20 cellular contexts compared by ENCODE assay signal in genomic region chr6:21262504-21262903, GRCh38.
A peak's percentile ranks its signal among the peaks of the same experiment; 100 is the strongest.
DNase-seq lines count a peak whose midpoint lies in the region; ATAC-seq and TF ChIP-seq lines count a peak whose summit lies in the region.
"Had no signal": no experiment of that assay in that cellular context is flagged by ENCODE, and none has a peak within 500 bp of the region (broad histone marks: within the 10 kb centered on the region; RNA-seq: fewer than 3 reads in every experiment).

No MANE protein-coding gene starts in this region.

- CTCF ChIA-PET in SK-N-SH (lab: Yijun Ruan, JAX), result interaction anchor here (1.2 to 1.8 kb wide), 2 partner anchors 8 to 79 kb away, joined by 3 to 4 read pairs; no protein-coding TSS in a partner anchor

- no peaks in the 10 kb centered on the region for H3K79me2 ChIP-seq in SK-N-SH (ENCODE audit: insufficient read depth)

- H3K4me3 ChIP-seq in SK-N-SH (ENCODE audit: low read depth in 2 of 2, low read length in 1 of 2), result no peak overlapping the region
- no peak overlapping the region for H3K4me3 ChIP-seq in esophagus muscularis mucosa
- no peak overlapping the region for H3K4me3 ChIP-seq in upper lobe of left lung
- H3K4me3 ChIP-seq: A549; BLaER1 treated with 17β-estradiol and CSF1 and Interleukin-3, amounts not matched to agents 10 nM and 100 nM had no signal

- no peaks in the 10 kb centered on the region for H4K20me1 ChIP-seq in SK-N-SH (ENCODE audit: insufficient read depth)
- H4K20me1 ChIP-seq: BLaER1 treated with 17β-estradiol and CSF1 and Interleukin-3, amounts not matched to agents 10 nM and 100 nM had no signal

- ATAC-seq in SK-N-SH treated with all-trans-retinoic acid at 6 μM for 48 hours, result no peak
- ATAC-seq in activated T-cell treated with anti-CD3 and anti-CD28 coated beads, Interleukin-2, amount 50 U/mL, for 72 hours (replicated peaks in 1 of 2), result no peak
- ATAC-seq in activated T-cell treated with anti-CD3 and anti-CD28 coated beads, Interleukin-2, amount 50 U/mL, for 4 hours, result no peak
- no peak for ATAC-seq in upper lobe of left lung (ENCODE audit: low FRiP score in 2 of 2)
- no peak for ATAC-seq in activated CD4-positive, CD25-positive, alpha-beta regulatory T cell treated with anti-CD3 and anti-CD28 coated beads, Interleukin-2, amount 50 U/mL, for 24 hours
- ATAC-seq: A549; CD8-positive, alpha-beta T cell had no signal

- H3K27ac ChIP-seq in SK-N-SH (ENCODE audit: low read depth in 2 of 2, low read length in 1 of 2), result no peak overlapping the region
- no peak overlapping the region for H3K27ac ChIP-seq in esophagus muscularis mucosa (replicated peaks in 1 of 4)
- no peak overlapping the region for H3K27ac ChIP-seq in upper lobe of left lung
- H3K27ac ChIP-seq: 22Rv1; A549; BLaER1 treated with 17β-estradiol and CSF1 and Interleukin-3, amounts not matched to agents 10 nM and 100 nM; C4-2B had no signal

- H3K36me3 Mint-ChIP-seq in activated T-cell treated with anti-CD3 and anti-CD28 coated beads, Interleukin-2, amount 50 U/mL, for 72 hours (ENCODE audit: insufficient read depth in 2 of 2), result peaks cover 0 to 3% of the 10 kb centered on the region in 2 donors
- no peaks in the 10 kb centered on the region for H3K36me3 Mint-ChIP-seq in activated T-cell treated with anti-CD3 and anti-CD28 coated beads, Interleukin-2, amount 50 U/mL, for 4 hours (ENCODE audit: insufficient read depth)
- no peaks in the 10 kb centered on the region for H3K36me3 Mint-ChIP-seq in neural crest cell (ENCODE audit: low read depth)
- H3K36me3 Mint-ChIP-seq: CD8-positive, alpha-beta T cell had no signal

- H3K4me3 Mint-ChIP-seq in activated T-cell treated with anti-CD3 and anti-CD28 coated beads, Interleukin-2, amount 50 U/mL, for 72 hours, result no peak overlapping the region
- H3K4me3 Mint-ChIP-seq in activated T-cell treated with anti-CD3 and anti-CD28 coated beads, Interleukin-2, amount 50 U/mL, for 4 hours, result no peak overlapping the region
- no peak overlapping the region for H3K4me3 Mint-ChIP-seq in neural crest cell
- H3K4me3 Mint-ChIP-seq: B cell; CD4-positive, alpha-beta T cell; CD8-positive, alpha-beta T cell had no signal

- H3K9ac ChIP-seq in SK-N-SH, result no peak overlapping the region
- H3K9ac ChIP-seq: BLaER1 treated with 17β-estradiol and CSF1 and Interleukin-3, amounts not matched to agents 10 nM and 100 nM had no signal

- POLR2A ChIA-PET in SK-N-SH (lab: Yijun Ruan, JAX), result no interaction called here

- intact Hi-C loops in esophagus muscularis mucosa (cut with DNase I), result no loop called here

- no peak for TF ChIP-seq RAD21 in SK-N-SH (IDR thresholded peaks at IDR 0.05; ENCODE audit: low read length)

- no peak overlapping the region for H2AFZ ChIP-seq in SK-N-SH (ENCODE audit: low read depth)

- no peaks in the 10 kb centered on the region for H3F3A ChIP-seq in SK-N-SH (replicated peaks; ENCODE audit: insufficient read depth)

- no peaks in the 10 kb centered on the region for H3K9me2 ChIP-seq in SK-N-SH

- TF ChIP-seq EP300 in SK-N-SH (IDR thresholded peaks at IDR 0.05; ENCODE audit: borderline replicate concordance in 1 of 2, low read depth in 1 of 2, low read length in 1 of 2), result no peak
- no peak for TF ChIP-seq EP300 in esophagus muscularis mucosa (IDR thresholded peaks at IDR 0.05)
- TF ChIP-seq EP300 in upper lobe of left lung (IDR thresholded peaks at IDR 0.05), result no peak

- no peaks in the 10 kb centered on the region for H3K9me3 ChIP-seq in SK-N-SH
- no peaks in the 10 kb centered on the region for H3K9me3 ChIP-seq in esophagus muscularis mucosa
- H3K9me3 ChIP-seq in upper lobe of left lung, result no peaks in the 10 kb centered on the region
- H3K9me3 ChIP-seq: A549, Caco-2 had no signal

- H3K27me3 ChIP-seq in SK-N-SH (ENCODE audit: insufficient read depth) (no peaks in the 10 kb centered on the region), esophagus muscularis mucosa (no peaks in the 10 kb centered on the region), upper lobe of left lung (no peaks in the 10 kb centered on the region)
- H3K27me3 ChIP-seq: BLaER1 treated with 17β-estradiol and CSF1 and Interleukin-3, amounts not matched to agents 10 nM and 100 nM had no signal

- no peak for DNase-seq in SK-N-SH
- no peak for DNase-seq in activated T-cell treated with anti-CD3 and anti-CD28 coated beads, Interleukin-2, amount 50 U/mL, for 72 hours
- DNase-seq in activated T-cell treated with anti-CD3 and anti-CD28 coated beads, Interleukin-2, amount 50 U/mL, for 4 hours, result no peak
- DNase-seq in esophagus muscularis mucosa (ENCODE audit: extremely low spot score), result peak; percentile 21
- no peak for DNase-seq in neural crest cell (ENCODE audit: low read depth, low spot score)
- no peak for DNase-seq in upper lobe of left lung
- DNase-seq: AML-193; Caco-2; Calu3; CD4-positive, alpha-beta T cell; CD8-positive, alpha-beta T cell; DMS79 treated with DMSO at 0.1 percent for 48 hours; GF-D8 had no signal

- H3K36me3 ChIP-seq in SK-N-SH (replicated peaks in 1 of 2; ENCODE audit: control insufficient read depth in 1 of 2, insufficient read depth in 2 of 2, low read length in 1 of 2), result no peaks in the 10 kb centered on the region
- H3K36me3 ChIP-seq in esophagus muscularis mucosa, result no peaks in the 10 kb centered on the region
- H3K36me3 ChIP-seq in upper lobe of left lung, result no peaks in the 10 kb centered on the region
- H3K36me3 ChIP-seq: BLaER1 treated with 17β-estradiol and CSF1 and Interleukin-3, amounts not matched to agents 10 nM and 100 nM had no signal

- peak overlapping the region; percentile 29 for H3K27ac Mint-ChIP-seq in activated T-cell treated with anti-CD3 and anti-CD28 coated beads, Interleukin-2, amount 50 U/mL, for 72 hours
- peak overlapping the region; percentile 10 for H3K27ac Mint-ChIP-seq in neural crest cell (ENCODE audit: unreplicated experiment)
- H3K27ac Mint-ChIP-seq: B cell; CD4-positive, alpha-beta T cell; CD8-positive, alpha-beta T cell had no signal

- no peak overlapping the region for H3K4me2 ChIP-seq in SK-N-SH
- H3K4me2 ChIP-seq: A549; BLaER1 treated with 17β-estradiol and CSF1 and Interleukin-3, amounts not matched to agents 10 nM and 100 nM had no signal

- peaks cover 32% of the 10 kb centered on the region for H3K4me1 Mint-ChIP-seq in activated T-cell treated with anti-CD3 and anti-CD28 coated beads, Interleukin-2, amount 50 U/mL, for 72 hours (ENCODE audit: low read depth)
- H3K4me1 Mint-ChIP-seq in activated T-cell treated with anti-CD3 and anti-CD28 coated beads, Interleukin-2, amount 50 U/mL, for 4 hours (ENCODE audit: low read depth), result peaks cover 8% of the 10 kb centered on the region
- no peaks in the 10 kb centered on the region for H3K4me1 Mint-ChIP-seq in neural crest cell
- H3K4me1 Mint-ChIP-seq: B cell had no signal

- TF ChIP-seq POLR2A in esophagus muscularis mucosa (IDR thresholded peaks at IDR 0.05; ENCODE audit: low read depth) (no peak), upper lobe of left lung (IDR thresholded peaks at IDR 0.05) (no peak)

- peaks cover 3 to 5% of the 10 kb centered on the region in 2 donors for H3K9me3 Mint-ChIP-seq in activated T-cell treated with anti-CD3 and anti-CD28 coated beads, Interleukin-2, amount 50 U/mL, for 72 hours
- no peaks in the 10 kb centered on the region for H3K9me3 Mint-ChIP-seq in activated T-cell treated with anti-CD3 and anti-CD28 coated beads, Interleukin-2, amount 50 U/mL, for 4 hours
- H3K9me3 Mint-ChIP-seq in neural crest cell, result no peaks in the 10 kb centered on the region
- H3K9me3 Mint-ChIP-seq: CD4-positive, alpha-beta T cell; CD8-positive, alpha-beta T cell had no signal

- TF ChIP-seq CTCF in SK-N-SH (IDR thresholded peaks at IDR 0.05) (no peak), esophagus muscularis mucosa (IDR thresholded peaks at IDR 0.05) (no peak), neural crest cell (conservative IDR thresholded peaks at IDR 0.05) (no peak), upper lobe of left lung (IDR thresholded peaks at IDR 0.05) (no peak)

- peaks cover 22% of the 10 kb centered on the region for H3K27me3 Mint-ChIP-seq in activated T-cell treated with anti-CD3 and anti-CD28 coated beads, Interleukin-2, amount 50 U/mL, for 72 hours (ENCODE audit: low read depth)
- peaks cover 9% of the 10 kb centered on the region for H3K27me3 Mint-ChIP-seq in activated T-cell treated with anti-CD3 and anti-CD28 coated beads, Interleukin-2, amount 50 U/mL, for 4 hours (ENCODE audit: low read depth)
- H3K27me3 Mint-ChIP-seq in neural crest cell (ENCODE audit: low read depth), result no peaks in the 10 kb centered on the region
- H3K27me3 Mint-ChIP-seq: CD4-positive, alpha-beta T cell had no signal

- H3K4me1 ChIP-seq in SK-N-SH (ENCODE audit: control insufficient read depth in 1 of 2, insufficient read depth in 2 of 2, low read depth in 1 of 2, low read length in 1 of 2) (peaks cover 0 to 7% of the 10 kb centered on the region in 2 experiments; a peak in 1 of 4 replicates), esophagus muscularis mucosa (no peaks in the 10 kb centered on the region), upper lobe of left lung (no peaks in the 10 kb centered on the region)
- H3K4me1 ChIP-seq: A549; BLaER1 treated with 17β-estradiol and CSF1 and Interleukin-3, amounts not matched to agents 10 nM and 100 nM had no signal

- WGBS in SK-N-SH (ENCODE audit: low lambda C conversion rate), result 68% methylated on average over 5 of the region's 5 CpGs
- WGBS in esophagus muscularis mucosa, result 92% methylated on average over 5 of the region's 5 CpGs
- 87 to 90% methylated on average over 5 of the region's 5 CpGs for WGBS in upper lobe of left lung, 2 donors

TF ChIP-seq in SK-N-SH treated with all-trans-retinoic acid at 6 μM for 48 hours, 23 proteins besides CTCF, POLR2A, EP300 and RAD21 (continues in another document):
- TF ChIP-seq ZC3H10 (CRISPR knock-in tag; IDR thresholded peaks at IDR 0.05), result no peak

TF ChIP-seq in SK-N-SH, 30 proteins besides CTCF, POLR2A, EP300 and RAD21 (continues in another document):
- TF ChIP-seq POLR2AphosphoS5 (IDR thresholded peaks at IDR 0.05; ENCODE audit: low read depth, low read length) (no peak), NFIC (IDR thresholded peaks at IDR 0.05; ENCODE audit: borderline replicate concordance) (no peak), SMC3 (IDR thresholded peaks at IDR 0.05; ENCODE audit: low read depth, low read length) (no peak), TAF1 (IDR thresholded peaks at IDR 0.05; ENCODE audit: borderline replicate concordance, low read depth, low read length) (no peak), MXI1 (IDR thresholded peaks at IDR 0.05; ENCODE audit: low read depth, low read length) (no peak), SIN3A (IDR thresholded peaks at IDR 0.05; ENCODE audit: borderline replicate concordance, low read depth, low read length) (no peak), JUND (IDR thresholded peaks at IDR 0.05) (no peak), NRF1 (IDR thresholded peaks at IDR 0.05; ENCODE audit: low read depth, low read length) (no peak), GABPA (IDR thresholded peaks at IDR 0.05; ENCODE audit: low read depth) (no peak), TCF12 (IDR thresholded peaks at IDR 0.05) (no peak), FOSL2 (IDR thresholded peaks at IDR 0.05; ENCODE audit: borderline replicate concordance, low read depth) (no peak), RCOR1 (IDR thresholded peaks at IDR 0.05; ENCODE audit: low read length) (no peak), ELF1 (IDR thresholded peaks at IDR 0.05) (no peak), RXRA (IDR thresholded peaks at IDR 0.05; ENCODE audit: borderline replicate concordance, low read depth) (no peak)
